ENCODE assay signal across 8 cellular contexts in genomic region chr20:53750827-53751393, GRCh38.
A peak's percentile ranks its signal among the peaks of the same experiment; 100 is the strongest.
DNase-seq lines count a peak whose midpoint lies in the region; ATAC-seq and TF ChIP-seq lines count a peak whose summit lies in the region.

No MANE protein-coding gene starts in this region.

- DNase-seq in Calu3 = no peak
- DNase-seq in HUDEP-2 (lab: John Stamatoyannopoulos, UW; ENCODE audit: unreplicated experiment in 76 of 76) = peak in 54 of 76 experiments; percentile 9 to 72 (median 36)
- peak; percentile 80 for DNase-seq in activated CD8-positive, alpha-beta memory T cell treated with anti-CD3 and anti-CD28 coated beads, Interleukin-2, amount 10 ng/mL, durations not matched to agents 7 days and 5 days
- DNase-seq in heart right ventricle = no peak
- peak; percentile 17 for DNase-seq in stimulated activated CD8-positive, alpha-beta memory T cell treated with anti-CD3 and anti-CD28 coated beads, Interleukin-12 subunit alpha, Interleukin-12 subunit beta, amount 100 ng/mL, for 4 hours (ENCODE audit: low read depth)
- DNase-seq in NCI-H2029 treated with DMSO at 0.1 percent for 48 hours (lab: John Stamatoyannopoulos, UW) = no peak
- no peak for DNase-seq in cerebellum (ENCODE audit: low spot score)

- H3K27ac ChIP-seq in heart right ventricle = peak overlapping the region in 8 of 10 donors; percentile 3 to 84 (median 34)

- H3K4me3 ChIP-seq in heart right ventricle = no peak overlapping the region

- peak overlapping the region; percentile 66 for H3K27ac Mint-ChIP-seq in Calu3 (ENCODE audit: unreplicated experiment)
- H3K27ac Mint-ChIP-seq in activated CD8-positive, alpha-beta memory T cell treated with anti-CD3 and anti-CD28 coated beads, Interleukin-2, amount 10 ng/mL, durations not matched to agents 7 days and 5 days = peak overlapping the region; percentile 95

- no peak overlapping the region for H3K4me3 Mint-ChIP-seq in Calu3 (ENCODE audit: low read depth, unreplicated experiment)
- peak overlapping the region; percentile 42 for H3K4me3 Mint-ChIP-seq in activated CD8-positive, alpha-beta memory T cell treated with anti-CD3 and anti-CD28 coated beads, Interleukin-2, amount 10 ng/mL, durations not matched to agents 7 days and 5 days

- H3K9me3 ChIP-seq in heart right ventricle = no peaks in the 10 kb centered on the region

- H3K36me3 ChIP-seq in heart right ventricle = no peaks in the 10 kb centered on the region

- peaks cover 57% of the 10 kb centered on the region for H3K4me1 Mint-ChIP-seq in Calu3 (ENCODE audit: low read depth, unreplicated experiment)
- peaks cover 73% of the 10 kb centered on the region for H3K4me1 Mint-ChIP-seq in activated CD8-positive, alpha-beta memory T cell treated with anti-CD3 and anti-CD28 coated beads, Interleukin-2, amount 10 ng/mL, durations not matched to agents 7 days and 5 days

- no TSS peak for BruUV-seq in Calu3 (replicated peaks; lab: Mats Ljungman, UMichigan)

- H3K27me3 ChIP-seq in heart right ventricle = no peaks in the 10 kb centered on the region

- H3K36me3 Mint-ChIP-seq in Calu3 (ENCODE audit: insufficient read depth, unreplicated experiment) = peaks cover 6% of the 10 kb centered on the region
- H3K36me3 Mint-ChIP-seq in activated CD8-positive, alpha-beta memory T cell treated with anti-CD3 and anti-CD28 coated beads, Interleukin-2, amount 10 ng/mL, durations not matched to agents 7 days and 5 days = no peaks in the 10 kb centered on the region

- 52 to 53% methylated on average over 12 of the region's 12 CpGs for WGBS in heart right ventricle, 2 donors

- no peaks in the 10 kb centered on the region for H3K9me3 Mint-ChIP-seq in Calu3 (ENCODE audit: low read depth, unreplicated experiment)
- H3K9me3 Mint-ChIP-seq in activated CD8-positive, alpha-beta memory T cell treated with anti-CD3 and anti-CD28 coated beads, Interleukin-2, amount 10 ng/mL, durations not matched to agents 7 days and 5 days (ENCODE audit: low read depth) = no peaks in the 10 kb centered on the region

- peaks cover 2 to 35% (median 9%) of the 10 kb centered on the region in 9 donors for H3K4me1 ChIP-seq in heart right ventricle

- CTCF ChIA-PET in Calu3 (lab: Charles Lee) = no interaction called here
- CTCF ChIA-PET in activated CD8-positive, alpha-beta memory T cell treated with anti-CD3 and anti-CD28 coated beads, Interleukin-2, amount 10 ng/mL, durations not matched to agents 7 days and 5 days (lab: Charles Lee) = interaction anchor here (0.7 to 2.3 kb wide), 12 partner anchors 9 to 189 kb away, joined by 3 to 13 read pairs (median 4); no protein-coding TSS in a partner anchor

- H3K27me3 Mint-ChIP-seq in Calu3 (ENCODE audit: unreplicated experiment) = no peaks in the 10 kb centered on the region
- H3K27me3 Mint-ChIP-seq in activated CD8-positive, alpha-beta memory T cell treated with anti-CD3 and anti-CD28 coated beads, Interleukin-2, amount 10 ng/mL, durations not matched to agents 7 days and 5 days = no peaks in the 10 kb centered on the region

- TF ChIP-seq CTCF in Calu3 (IDR thresholded peaks at IDR 0.05; ENCODE audit: unreplicated experiment) (no peak), heart right ventricle (IDR thresholded peaks at IDR 0.05) (no peak)

- intact Hi-C loops in Calu3 (cut with micrococcal nuclease; ENCODE audit: unreplicated experiment) (no loop called here), heart right ventricle (cut with DNase I) (no loop called here)

- ATAC-seq in GM19468 (IDR thresholded peaks at IDR 0.05; ENCODE audit: extremely low read depth, unreplicated experiment) = peak; percentile 22
- ATAC-seq in activated CD8-positive, alpha-beta memory T cell treated with anti-CD3 and anti-CD28 coated beads, Interleukin-2, amount 10 ng/mL, durations not matched to agents 7 days and 5 days = peak; percentile 64
- peak in 5 of 8 donors; percentile 22 to 49 (median 29) for ATAC-seq in heart right ventricle

Comparison
In these comparisons a context has a peak if more than half of its experiments do, and no peak if none do; other contexts are left out.
1. DNase-seq: peak in HUDEP-2 (54 of 76), activated CD8-positive, alpha-beta memory T cell treated with anti-CD3 and anti-CD28 coated beads, Interleukin-2, amount 10 ng/mL, durations not matched to agents 7 days and 5 days (single experiment) and stimulated activated CD8-positive, alpha-beta memory T cell treated with anti-CD3 and anti-CD28 coated beads, Interleukin-12 subunit alpha, Interleukin-12 subunit beta, amount 100 ng/mL, for 4 hours (single experiment); none in Calu3 (single experiment), heart right ventricle (0 of 2), NCI-H2029 treated with DMSO at 0.1 percent for 48 hours (single experiment) and cerebellum (single experiment).
2. Peak in every context shown above with its lines, with median percentiles within 50 percentile points of each other: ATAC-seq.